Comparison of ENCODE assay signal across 8 cellular contexts in the genomic region with DNA sequence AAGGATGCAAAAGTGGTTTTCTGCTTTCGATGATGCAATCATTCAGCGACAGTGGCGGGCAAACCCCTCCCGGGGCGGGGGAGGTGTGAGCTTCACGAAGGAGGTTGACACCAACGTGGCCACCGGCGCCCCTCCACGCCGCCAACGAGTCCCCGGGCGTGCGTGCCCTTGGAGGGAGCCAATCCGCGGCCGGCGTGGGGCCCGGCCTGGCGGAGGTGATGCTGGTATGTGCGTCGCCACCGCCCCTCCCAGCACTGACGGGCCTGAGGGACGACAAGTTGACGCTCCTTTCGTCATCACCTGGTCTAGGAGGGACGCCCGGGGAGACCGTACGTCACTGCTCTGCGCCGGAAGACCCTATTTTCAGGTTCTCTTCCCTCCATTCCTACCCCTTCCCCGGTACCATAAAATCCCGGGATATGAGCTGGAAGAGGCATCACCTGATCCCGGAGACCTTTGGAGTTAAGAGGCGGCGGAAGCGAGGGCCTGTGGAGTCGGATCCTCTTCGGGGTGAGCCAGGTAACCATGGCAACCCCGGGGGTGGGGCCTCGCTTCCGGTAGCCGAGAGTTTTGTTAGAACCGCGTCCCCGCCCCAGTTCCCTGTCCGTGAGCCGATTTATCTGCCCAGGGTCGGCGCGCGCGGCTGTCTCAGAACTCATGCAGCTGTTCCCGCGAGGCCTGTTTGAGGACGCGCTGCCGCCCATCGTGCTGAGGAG. TPM values are rescaled to one million over a fixed set of nuclear protein-coding genes. Genes with fewer than 3 reads are reported as not detected.
DNase-seq lines count a peak whose midpoint lies in the region; ATAC-seq and TF ChIP-seq lines count a peak whose summit lies in the region.

A gene (minus strand): TSS at position 146 of the 716 bp plus-strand sequence. CDS start 463 bp downstream, outside the sequence.

- H3K27ac ChIP-seq in left ventricle myocardium inferior (replicated peaks) (peak within 1 kb of the TSS; percentile 98), prostate gland (peak within 1 kb of the TSS; percentile 98 to 99), urinary bladder (ENCODE audit: low read depth) (peak within 1 kb of the TSS; percentile 90)

- H3K36me3 ChIP-seq in left ventricle myocardium inferior (peaks cover 33% of the 10 kb centered on the region), prostate gland (peaks cover 4 to 12% of the 10 kb centered on the region in 2 donors), urinary bladder (ENCODE audit: insufficient read depth) (no peaks in the 10 kb centered on the region)

- 0% methylated on average over 46 of the region's 62 CpGs for WGBS in prostate gland
- under 1% methylated on average over 62 of the region's 62 CpGs for WGBS in urinary bladder

- H3K9me3 ChIP-seq in left ventricle myocardium inferior (replicated peaks) (no peaks in the 10 kb centered on the region), prostate gland (no peaks in the 10 kb centered on the region)

- H3K27me3 Mint-ChIP-seq in T-helper 1 cell treated with Interleukin-12 subunit alpha and Interleukin-12 subunit beta and Interleukin-4 antibody, amounts not matched to agents 30 μg/mL and 1 μg/mL, for 36 hours (ENCODE audit: low read depth) = no peaks in the 10 kb centered on the region

- H3K4me1 ChIP-seq in left ventricle myocardium inferior (peaks cover 38% of the 10 kb centered on the region), prostate gland (replicated peaks) (peaks cover 10% of the 10 kb centered on the region), urinary bladder (ENCODE audit: insufficient read depth) (no peaks in the 10 kb centered on the region)

- peak; percentile 87 for ATAC-seq in HG02884 (IDR thresholded peaks at IDR 0.05; ENCODE audit: unreplicated experiment)

- H3K27ac Mint-ChIP-seq in T-helper 1 cell treated with Interleukin-12 subunit alpha and Interleukin-12 subunit beta and Interleukin-4 antibody, amounts not matched to agents 30 μg/mL and 1 μg/mL, for 36 hours = peak within 1 kb of the TSS; percentile 100

- H3K27me3 ChIP-seq in left ventricle myocardium inferior (ENCODE audit: low read depth) = no peaks in the 10 kb centered on the region
- no peaks in the 10 kb centered on the region for H3K27me3 ChIP-seq in prostate gland (replicated peaks; ENCODE audit: insufficient read depth)

- peak within 1 kb of the TSS; percentile 98 for H3K4me3 ChIP-seq in left ventricle myocardium inferior
- H3K4me3 ChIP-seq in prostate gland = peak within 1 kb of the TSS; percentile 64 to 75
- peak within 1 kb of the TSS; percentile 48 for H3K4me3 ChIP-seq in urinary bladder (ENCODE audit: low read depth, low read length)

- peaks cover 26% of the 10 kb centered on the region for H3K4me1 Mint-ChIP-seq in T-helper 1 cell treated with Interleukin-12 subunit alpha and Interleukin-12 subunit beta and Interleukin-4 antibody, amounts not matched to agents 30 μg/mL and 1 μg/mL, for 36 hours (ENCODE audit: low read depth)

- H3K9me3 Mint-ChIP-seq in T-helper 1 cell treated with Interleukin-12 subunit alpha and Interleukin-12 subunit beta and Interleukin-4 antibody, amounts not matched to agents 30 μg/mL and 1 μg/mL, for 36 hours = no peaks in the 10 kb centered on the region

- peak; percentile 48 for TF ChIP-seq POLR2A in prostate gland (IDR thresholded peaks at IDR 0.05)

- intact Hi-C loops in left ventricle myocardium inferior (cut with micrococcal nuclease) (no loop called here), prostate gland (cut with DNase I) (no loop called here)

- TF ChIP-seq CTCF in GM13977 (IDR thresholded peaks at IDR 0.05; ENCODE audit: extremely low read depth, insufficient read depth, missing control alignments) = no peak
- TF ChIP-seq CTCF in left ventricle myocardium inferior (IDR thresholded peaks at IDR 0.05; ENCODE audit: borderline replicate concordance) = no peak
- peak in 2 of 4 experiments; percentile 4 to 18 for TF ChIP-seq CTCF in prostate gland (IDR thresholded peaks at IDR 0.05)

- peaks cover 15% of the 10 kb centered on the region for H3K36me3 Mint-ChIP-seq in T-helper 1 cell treated with Interleukin-12 subunit alpha and Interleukin-12 subunit beta and Interleukin-4 antibody, amounts not matched to agents 30 μg/mL and 1 μg/mL, for 36 hours (ENCODE audit: low read depth)

- peak; percentile 99 for DNase-seq in GM13977 (ENCODE audit: low spot score)
- peak; percentile 93 for DNase-seq in NCI-H1694 (lab: John Stamatoyannopoulos, UW)
- peak; percentile 81 to 99 (median 93) for DNase-seq in amygdala (lab: John Stamatoyannopoulos, UW)
- DNase-seq in left ventricle myocardium inferior = peak; percentile 95
- peak; percentile 95 for DNase-seq in prostate gland (ENCODE audit: low spot score)

- peak within 1 kb of the TSS; percentile 95 for H3K4me3 Mint-ChIP-seq in T-helper 1 cell treated with Interleukin-12 subunit alpha and Interleukin-12 subunit beta and Interleukin-4 antibody, amounts not matched to agents 30 μg/mL and 1 μg/mL, for 36 hours

- in situ Hi-C loops in GM13977 (cut with MboI; ENCODE audit: low pct_unique_long_range_greater_than_20kb, low sequenced_read_pairs, unreplicated experiment) = no loop called here

RNA-seq across cellular contexts. Expression of the gene that starts here (rescaled TPM):
- total RNA-seq in left ventricle myocardium inferior (11.2 TPM), prostate gland (10 to 100 TPM; 21.9 to 36.0 TPM), urinary bladder (8.5 TPM)
- 20.2 TPM for polyA plus RNA-seq in urinary bladder

Comparison
In these comparisons a context has a peak if more than half of its experiments do, and no peak if none do; other contexts are left out.
1. Peak in every context shown above with its lines: DNase-seq, ATAC-seq, H3K4me3 ChIP-seq and H3K27ac ChIP-seq.
2. H3K4me3 ChIP-seq: peak in every context shown above with its lines; median percentile 98 in left ventricle myocardium inferior; 70 in prostate gland; 48 in urinary bladder.